1 cellular context compared by ENCODE assay signal in genomic region chr18:48540329-48541025, GRCh38.
TF ChIP-seq lines count a peak whose summit lies in the region.

No MANE protein-coding gene starts in this region.

TF ChIP-seq in HepG2, 621 proteins besides CTCF, POLR2A, EP300 and RAD21 (continued from another document and continues in another):
- TF ChIP-seq ZNF343 (CRISPR knock-in tag; IDR thresholded peaks at IDR 0.05) (0 out of 2 replicates have a peak, but pooled peaks have one; percentile 17), ZNF513 (CRISPR knock-in tag; conservative IDR thresholded peaks at IDR 0.05) (no peak), IKZF4 (CRISPR knock-in tag; IDR thresholded peaks at IDR 0.05; ENCODE audit: borderline replicate concordance, low read depth, not compliant biosample characterization) (no peak), ZNF552 (CRISPR knock-in tag; IDR thresholded peaks at IDR 0.05; ENCODE audit: borderline replicate concordance) (no peak), PBX3 (CRISPR knock-in tag; IDR thresholded peaks at IDR 0.05; ENCODE audit: borderline replicate concordance) (no peak), SMARCE1 (IDR thresholded peaks at IDR 0.05; ENCODE audit: borderline replicate concordance) (no peak), SRF (IDR thresholded peaks at IDR 0.05; ENCODE audit: low read depth, low read length) (no peak), ZNF484 (CRISPR knock-in tag; IDR thresholded peaks at IDR 0.05; ENCODE audit: borderline replicate concordance, low read depth) (no peak), ZFP36L1 (CRISPR knock-in tag; IDR thresholded peaks at IDR 0.05) (0 out of 2 replicates have a peak, but pooled peaks have one; percentile 31), NRL (CRISPR knock-in tag; IDR thresholded peaks at IDR 0.05; ENCODE audit: borderline replicate concordance) (peak; percentile 27; the same call in 1 of the 2 replicates), NR1H2 (CRISPR knock-in tag; IDR thresholded peaks at IDR 0.05; ENCODE audit: borderline replicate concordance, low read depth) (no peak), ZNF772 (CRISPR knock-in tag; IDR thresholded peaks at IDR 0.05) (0 out of 2 replicates have a peak, but pooled peaks have one; percentile 55), ZNF382 (CRISPR knock-in tag; IDR thresholded peaks at IDR 0.05; ENCODE audit: borderline replicate concordance) (no peak), ZNF362 (CRISPR knock-in tag; IDR thresholded peaks at IDR 0.05; ENCODE audit: borderline replicate concordance) (no peak), HOXA7 (CRISPR knock-in tag; IDR thresholded peaks at IDR 0.05) (no peak), HBP1 (CRISPR knock-in tag; IDR thresholded peaks at IDR 0.05; ENCODE audit: low read depth) (no peak; the same call in 1 of the 2 replicates), ZNF180 (CRISPR knock-in tag; IDR thresholded peaks at IDR 0.05; ENCODE audit: borderline replicate concordance, low read depth) (no peak), SSRP1 (CRISPR knock-in tag; IDR thresholded peaks at IDR 0.05) (no peak), U2AF1 (optimal IDR thresholded peaks at IDR 0.05; ENCODE audit: low read depth, low read length) (no peak), ARNT2 (CRISPR knock-in tag; IDR thresholded peaks at IDR 0.05; ENCODE audit: low read depth) (no peak), GABPA (IDR thresholded peaks at IDR 0.05; ENCODE audit: low read depth, low read length) (no peak), GABPA (CRISPR knock-in tag; IDR thresholded peaks at IDR 0.05; ENCODE audit: low read depth) (no peak), DRAP1 (CRISPR knock-in tag; IDR thresholded peaks at IDR 0.05) (no peak), ZNF160 (CRISPR knock-in tag; IDR thresholded peaks at IDR 0.05) (no peak; the same call in 1 of the 2 replicates), ISL2 (CRISPR knock-in tag; IDR thresholded peaks at IDR 0.05) (0 out of 2 replicates have a peak, but pooled peaks have one; percentile 17), GTF2F1 (IDR thresholded peaks at IDR 0.05; ENCODE audit: low read length) (no peak), ZBTB4 (CRISPR knock-in tag; IDR thresholded peaks at IDR 0.05; ENCODE audit: borderline replicate concordance) (no peak), TFE3 (CRISPR knock-in tag; IDR thresholded peaks at IDR 0.05) (no peak), ZNF121 (CRISPR knock-in tag; IDR thresholded peaks at IDR 0.05) (no peak; the same call in 1 of the 2 replicates), ZNF83 (CRISPR knock-in tag; IDR thresholded peaks at IDR 0.05; ENCODE audit: borderline replicate concordance) (no peak), ARID3A (IDR thresholded peaks at IDR 0.05; ENCODE audit: low read depth, low read length) (no peak), ZNF75D (CRISPR knock-in tag; IDR thresholded peaks at IDR 0.05; ENCODE audit: borderline replicate concordance) (no peak), ZNF850 (CRISPR knock-in tag; conservative IDR thresholded peaks at IDR 0.05) (no peak), ZNF672 (CRISPR knock-in tag; IDR thresholded peaks at IDR 0.05) (0 out of 2 replicates have a peak, but pooled peaks have one; percentile 35), KDM1A (CRISPR knock-in tag; IDR thresholded peaks at IDR 0.05) (no peak; the same call in 1 of the 2 replicates), TBX2 (CRISPR knock-in tag; IDR thresholded peaks at IDR 0.05; ENCODE audit: borderline replicate concordance) (peak; percentile 70), ZFAT (CRISPR knock-in tag; conservative IDR thresholded peaks at IDR 0.05) (no peak), SP1 (IDR thresholded peaks at IDR 0.05) (no peak), SP1 (CRISPR knock-in tag; IDR thresholded peaks at IDR 0.05) (peak; percentile 39; the same call in 1 of the 2 replicates), PREB (CRISPR knock-in tag; IDR thresholded peaks at IDR 0.05) (no peak), ZNF572 (CRISPR knock-in tag; IDR thresholded peaks at IDR 0.05) (0 out of 2 replicates have a peak, but pooled peaks have one; percentile 31), TP53 (CRISPR knock-in tag; conservative IDR thresholded peaks at IDR 0.05) (no peak), ZFYVE20 (CRISPR knock-in tag; IDR thresholded peaks at IDR 0.05; ENCODE audit: borderline replicate concordance, low read depth) (no peak), SAP130 (CRISPR knock-in tag; IDR thresholded peaks at IDR 0.05; ENCODE audit: low read depth) (peak; percentile 70; the same call in 1 of the 2 replicates), RCOR2 (CRISPR knock-in tag; IDR thresholded peaks at IDR 0.05) (no peak), ZNF430 (CRISPR knock-in tag; IDR thresholded peaks at IDR 0.05) (no peak), ZNF230 (CRISPR knock-in tag; IDR thresholded peaks at IDR 0.05) (no peak), ATRX (CRISPR knock-in tag; IDR thresholded peaks at IDR 0.05; ENCODE audit: borderline replicate concordance) (no peak)
